9 cellular contexts compared by ENCODE assay signal in the genomic region with DNA sequence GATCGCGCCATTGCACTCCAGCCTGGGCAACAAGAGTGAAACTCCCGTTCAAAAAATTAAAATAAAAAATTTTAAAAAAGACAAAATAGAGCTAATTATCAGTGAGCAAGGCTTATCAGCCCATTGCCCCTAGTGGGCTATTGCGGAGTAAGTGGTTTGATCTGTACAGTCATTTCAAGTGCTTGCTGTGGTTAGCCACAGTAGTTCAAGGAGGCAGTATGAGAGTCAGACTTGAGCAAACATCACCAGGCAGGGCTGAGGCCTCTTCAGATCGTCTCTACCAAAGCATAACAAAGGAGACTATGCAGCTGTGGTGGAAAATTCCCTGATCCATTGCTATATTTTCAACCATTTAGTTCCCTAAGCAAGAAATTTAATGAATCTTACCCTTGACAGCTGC. TPM values are rescaled to one million over a fixed set of nuclear protein-coding genes. Genes with fewer than 3 reads are reported as not detected.
DNase-seq lines count a peak whose midpoint lies in the region; ATAC-seq and TF ChIP-seq lines count a peak whose summit lies in the region.
"Had no signal": no experiment of that assay in that cellular context is flagged by ENCODE, and none has a peak within 500 bp of the region (broad histone marks: within the 10 kb centered on the region; RNA-seq: fewer than 3 reads in every experiment).

No MANE protein-coding gene starts in this region.

- intact Hi-C loops in sciatic nerve (cut with DNase I), result no loop called here
- intact Hi-C loops in posterior cingulate gyrus (cut with DNase I), result no loop called here

- H3K4me2 ChIP-seq in GM23338, result no peak overlapping the region

- H3K27me3 Mint-ChIP-seq in GM23338 (ENCODE audit: insufficient read depth, low read depth, poor library complexity), result peaks cover 21% of the 10 kb centered on the region

- no peak overlapping the region for H2AFZ ChIP-seq in GM23338

- no peaks in the 10 kb centered on the region for H4K20me1 ChIP-seq in GM23338 (replicated peaks; ENCODE audit: insufficient read depth)

- peaks cover 30% of the 10 kb centered on the region for H3K4me1 ChIP-seq in GM23338 (ENCODE audit: insufficient read depth)

- no peaks in the 10 kb centered on the region; the same call in 1 of the 3 replicates for H3K9me3 Mint-ChIP-seq in GM23338

- H3K36me3 ChIP-seq in GM23338 (ENCODE audit: insufficient read depth), result no peaks in the 10 kb centered on the region

- DNase-seq in ELR (ENCODE audit: low read depth) (peak; percentile 93), T-helper 1 cell (peak in 3 of 5 donors; percentile 26 to 75 (median 38)), fibroblast of peridontal ligament (ENCODE audit: extremely low read depth) (peak; percentile 90), sciatic nerve (ENCODE audit: low spot score) (no peak), posterior cingulate gyrus (no peak), GM23338 (ENCODE audit: low spot score) (no peak)

- H3K4me3 ChIP-seq in GM23338, result no peak overlapping the region
- H3K4me3 ChIP-seq: SK-N-MC had no signal

- no peaks in the 10 kb centered on the region for H3K9me2 ChIP-seq in GM23338 (ENCODE audit: insufficient read depth)

- peaks cover 27% of the 10 kb centered on the region for H3K36me3 Mint-ChIP-seq in GM23338 (ENCODE audit: low read depth)

- peaks cover 35% of the 10 kb centered on the region for H3K27me3 ChIP-seq in GM23338 (ENCODE audit: insufficient read depth)

- 0 out of 4 replicates have a peak, but pooled peaks of 1 of the 2 experiments have one; percentile 24 for TF ChIP-seq CTCF in GM23338 (conservative IDR thresholded peaks at IDR 0.05; ENCODE audit: low read depth in 2 of 2)

- H3K27ac Mint-ChIP-seq in GM23338, result no peak overlapping the region

- no peak overlapping the region for H3K4me3 Mint-ChIP-seq in GM23338

- peaks cover under 1% of the 10 kb centered on the region; the same call in 1 of the 2 replicates for H3K79me2 ChIP-seq in GM23338 (replicated peaks; ENCODE audit: insufficient read depth)

- H3K27ac ChIP-seq in GM23338 (ENCODE audit: low read depth), result no peak overlapping the region
- H3K27ac ChIP-seq: SK-N-MC had no signal

- peaks cover 4% of the 10 kb centered on the region for H3F3A ChIP-seq in GM23338 (replicated peaks; ENCODE audit: low read depth)

- ATAC-seq in GM19455 (IDR thresholded peaks at IDR 0.05; ENCODE audit: unreplicated experiment) (peak; percentile 94), HG03378 (IDR thresholded peaks at IDR 0.05; ENCODE audit: unreplicated experiment) (peak; percentile 94), sciatic nerve (no peak), GM23338 (no peak)

- H3K4me1 Mint-ChIP-seq in GM23338, result peaks cover 27% of the 10 kb centered on the region

TF ChIP-seq in GM23338, 12 proteins besides CTCF, POLR2A, EP300 and RAD21:
- TF ChIP-seq, protein P1, sequence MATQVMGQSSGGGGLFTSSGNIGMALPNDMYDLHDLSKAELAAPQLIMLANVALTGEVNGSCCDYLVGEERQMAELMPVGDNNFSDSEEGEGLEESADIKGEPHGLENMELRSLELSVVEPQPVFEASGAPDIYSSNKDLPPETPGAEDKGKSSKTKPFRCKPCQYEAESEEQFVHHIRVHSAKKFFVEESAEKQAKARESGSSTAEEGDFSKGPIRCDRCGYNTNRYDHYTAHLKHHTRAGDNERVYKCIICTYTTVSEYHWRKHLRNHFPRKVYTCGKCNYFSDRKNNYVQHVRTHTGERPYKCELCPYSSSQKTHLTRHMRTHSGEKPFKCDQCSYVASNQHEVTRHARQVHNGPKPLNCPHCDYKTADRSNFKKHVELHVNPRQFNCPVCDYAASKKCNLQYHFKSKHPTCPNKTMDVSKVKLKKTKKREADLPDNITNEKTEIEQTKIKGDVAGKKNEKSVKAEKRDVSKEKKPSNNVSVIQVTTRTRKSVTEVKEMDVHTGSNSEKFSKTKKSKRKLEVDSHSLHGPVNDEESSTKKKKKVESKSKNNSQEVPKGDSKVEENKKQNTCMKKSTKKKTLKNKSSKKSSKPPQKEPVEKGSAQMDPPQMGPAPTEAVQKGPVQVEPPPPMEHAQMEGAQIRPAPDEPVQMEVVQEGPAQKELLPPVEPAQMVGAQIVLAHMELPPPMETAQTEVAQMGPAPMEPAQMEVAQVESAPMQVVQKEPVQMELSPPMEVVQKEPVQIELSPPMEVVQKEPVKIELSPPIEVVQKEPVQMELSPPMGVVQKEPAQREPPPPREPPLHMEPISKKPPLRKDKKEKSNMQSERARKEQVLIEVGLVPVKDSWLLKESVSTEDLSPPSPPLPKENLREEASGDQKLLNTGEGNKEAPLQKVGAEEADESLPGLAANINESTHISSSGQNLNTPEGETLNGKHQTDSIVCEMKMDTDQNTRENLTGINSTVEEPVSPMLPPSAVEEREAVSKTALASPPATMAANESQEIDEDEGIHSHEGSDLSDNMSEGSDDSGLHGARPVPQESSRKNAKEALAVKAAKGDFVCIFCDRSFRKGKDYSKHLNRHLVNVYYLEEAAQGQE (IDR thresholded peaks at IDR 0.05; ENCODE audit: unreplicated experiment), result no peak
- TF ChIP-seq STAT1 (IDR thresholded peaks at IDR 0.05; ENCODE audit: unreplicated experiment), result no peak
- TF ChIP-seq, protein P2, sequence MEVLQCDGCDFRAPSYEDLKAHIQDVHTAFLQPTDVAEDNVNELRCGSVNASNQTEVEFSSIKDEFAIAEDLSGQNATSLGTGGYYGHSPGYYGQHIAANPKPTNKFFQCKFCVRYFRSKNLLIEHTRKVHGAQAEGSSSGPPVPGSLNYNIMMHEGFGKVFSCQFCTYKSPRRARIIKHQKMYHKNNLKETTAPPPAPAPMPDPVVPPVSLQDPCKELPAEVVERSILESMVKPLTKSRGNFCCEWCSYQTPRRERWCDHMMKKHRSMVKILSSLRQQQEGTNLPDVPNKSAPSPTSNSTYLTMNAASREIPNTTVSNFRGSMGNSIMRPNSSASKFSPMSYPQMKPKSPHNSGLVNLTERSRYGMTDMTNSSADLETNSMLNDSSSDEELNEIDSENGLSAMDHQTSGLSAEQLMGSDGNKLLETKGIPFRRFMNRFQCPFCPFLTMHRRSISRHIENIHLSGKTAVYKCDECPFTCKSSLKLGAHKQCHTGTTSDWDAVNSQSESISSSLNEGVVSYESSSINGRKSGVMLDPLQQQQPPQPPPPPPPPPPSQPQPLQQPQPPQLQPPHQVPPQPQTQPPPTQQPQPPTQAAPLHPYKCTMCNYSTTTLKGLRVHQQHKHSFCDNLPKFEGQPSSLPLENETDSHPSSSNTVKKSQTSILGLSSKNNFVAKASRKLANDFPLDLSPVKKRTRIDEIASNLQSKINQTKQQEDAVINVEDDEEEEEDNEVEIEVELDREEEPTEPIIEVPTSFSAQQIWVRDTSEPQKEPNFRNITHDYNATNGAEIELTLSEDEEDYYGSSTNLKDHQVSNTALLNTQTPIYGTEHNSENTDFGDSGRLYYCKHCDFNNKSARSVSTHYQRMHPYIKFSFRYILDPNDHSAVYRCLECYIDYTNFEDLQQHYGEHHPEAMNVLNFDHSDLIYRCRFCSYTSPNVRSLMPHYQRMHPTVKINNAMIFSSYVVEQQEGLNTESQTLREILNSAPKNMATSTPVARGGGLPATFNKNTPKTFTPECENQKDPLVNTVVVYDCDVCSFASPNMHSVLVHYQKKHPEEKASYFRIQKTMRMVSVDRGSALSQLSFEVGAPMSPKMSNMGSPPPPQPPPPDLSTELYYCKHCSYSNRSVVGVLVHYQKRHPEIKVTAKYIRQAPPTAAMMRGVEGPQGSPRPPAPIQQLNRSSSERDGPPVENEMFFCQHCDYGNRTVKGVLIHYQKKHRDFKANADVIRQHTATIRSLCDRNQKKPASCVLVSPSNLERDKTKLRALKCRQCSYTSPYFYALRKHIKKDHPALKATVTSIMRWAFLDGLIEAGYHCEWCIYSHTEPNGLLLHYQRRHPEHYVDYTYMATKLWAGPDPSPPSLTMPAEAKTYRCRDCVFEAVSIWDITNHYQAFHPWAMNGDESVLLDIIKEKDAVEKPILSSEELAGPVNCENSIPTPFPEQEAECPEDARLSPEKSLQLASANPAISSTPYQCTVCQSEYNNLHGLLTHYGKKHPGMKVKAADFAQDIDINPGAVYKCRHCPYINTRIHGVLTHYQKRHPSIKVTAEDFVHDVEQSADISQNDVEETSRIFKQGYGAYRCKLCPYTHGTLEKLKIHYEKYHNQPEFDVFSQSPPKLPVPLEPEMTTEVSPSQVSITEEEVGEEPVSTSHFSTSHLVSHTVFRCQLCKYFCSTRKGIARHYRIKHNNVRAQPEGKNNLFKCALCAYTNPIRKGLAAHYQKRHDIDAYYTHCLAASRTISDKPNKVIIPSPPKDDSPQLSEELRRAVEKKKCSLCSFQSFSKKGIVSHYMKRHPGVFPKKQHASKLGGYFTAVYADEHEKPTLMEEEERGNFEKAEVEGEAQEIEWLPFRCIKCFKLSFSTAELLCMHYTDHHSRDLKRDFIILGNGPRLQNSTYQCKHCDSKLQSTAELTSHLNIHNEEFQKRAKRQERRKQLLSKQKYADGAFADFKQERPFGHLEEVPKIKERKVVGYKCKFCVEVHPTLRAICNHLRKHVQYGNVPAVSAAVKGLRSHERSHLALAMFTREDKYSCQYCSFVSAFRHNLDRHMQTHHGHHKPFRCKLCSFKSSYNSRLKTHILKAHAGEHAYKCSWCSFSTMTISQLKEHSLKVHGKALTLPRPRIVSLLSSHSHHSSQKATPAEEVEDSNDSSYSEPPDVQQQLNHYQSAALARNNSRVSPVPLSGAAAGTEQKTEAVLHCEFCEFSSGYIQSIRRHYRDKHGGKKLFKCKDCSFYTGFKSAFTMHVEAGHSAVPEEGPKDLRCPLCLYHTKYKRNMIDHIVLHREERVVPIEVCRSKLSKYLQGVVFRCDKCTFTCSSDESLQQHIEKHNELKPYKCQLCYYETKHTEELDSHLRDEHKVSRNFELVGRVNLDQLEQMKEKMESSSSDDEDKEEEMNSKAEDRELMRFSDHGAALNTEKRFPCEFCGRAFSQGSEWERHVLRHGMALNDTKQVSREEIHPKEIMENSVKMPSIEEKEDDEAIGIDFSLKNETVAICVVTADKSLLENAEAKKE (CRISPR knock-in tag; IDR thresholded peaks at IDR 0.05), result no peak
- no peak for TF ChIP-seq POLR2AphosphoS5 (IDR thresholded peaks at IDR 0.05; ENCODE audit: low read depth)

RNA-seq across cellular contexts. Expression of a gene that starts 4.3 kb away (rescaled TPM):
- 141 TPM for total RNA-seq in sciatic nerve
- total RNA-seq in GM23338 (2014; rRNA removed; shearing (Covaris generic)), result 49.1 and 53.5 TPM in 2 replicates
- polyA plus RNA-seq in GM23338 (2016; fragmentation: Nextera tagmentation; extraction: Ambion mirVana), result 20.2 and 25.6 TPM in 2 replicates

RNA-seq across cellular contexts. Expression of a gene that starts 6.5 kb away (rescaled TPM):
- total RNA-seq in sciatic nerve, result 92.4 TPM
- 73.4 and 75.8 TPM in 2 replicates for total RNA-seq in GM23338 (2014; rRNA removed; shearing (Covaris generic))
- polyA plus RNA-seq in GM23338 (2016; fragmentation: Nextera tagmentation; extraction: Ambion mirVana), result 84.5 and 95.9 TPM in 2 replicates

Comparison
In these comparisons a context has a peak if more than half of its experiments do, and no peak if none do; other contexts are left out.
1. DNase-seq: peak in ELR (single experiment), T-helper 1 cell (3 of 5) and fibroblast of peridontal ligament (single experiment); none in sciatic nerve (single experiment), posterior cingulate gyrus (0 of 10) and GM23338 (single experiment).
2. ATAC-seq: peak in GM19455 (single experiment) and HG03378 (single experiment); none in sciatic nerve (single experiment) and GM23338 (single experiment).